1 cellular context compared by ENCODE assay signal in genomic region chr17:58120195-58120822, GRCh38.
TF ChIP-seq lines count a peak whose summit lies in the region.

No MANE protein-coding gene starts in this region.

TF ChIP-seq in GM23338, 12 proteins besides CTCF, POLR2A, EP300 and RAD21 (continued from another document):
- TF ChIP-seq ZNF462 (CRISPR knock-in tag; IDR thresholded peaks at IDR 0.05) (no peak), REST (IDR thresholded peaks at IDR 0.05; ENCODE audit: unreplicated experiment) (peak; percentile 90)
